ENCODE assay signal across 8 cellular contexts in the genomic region with DNA sequence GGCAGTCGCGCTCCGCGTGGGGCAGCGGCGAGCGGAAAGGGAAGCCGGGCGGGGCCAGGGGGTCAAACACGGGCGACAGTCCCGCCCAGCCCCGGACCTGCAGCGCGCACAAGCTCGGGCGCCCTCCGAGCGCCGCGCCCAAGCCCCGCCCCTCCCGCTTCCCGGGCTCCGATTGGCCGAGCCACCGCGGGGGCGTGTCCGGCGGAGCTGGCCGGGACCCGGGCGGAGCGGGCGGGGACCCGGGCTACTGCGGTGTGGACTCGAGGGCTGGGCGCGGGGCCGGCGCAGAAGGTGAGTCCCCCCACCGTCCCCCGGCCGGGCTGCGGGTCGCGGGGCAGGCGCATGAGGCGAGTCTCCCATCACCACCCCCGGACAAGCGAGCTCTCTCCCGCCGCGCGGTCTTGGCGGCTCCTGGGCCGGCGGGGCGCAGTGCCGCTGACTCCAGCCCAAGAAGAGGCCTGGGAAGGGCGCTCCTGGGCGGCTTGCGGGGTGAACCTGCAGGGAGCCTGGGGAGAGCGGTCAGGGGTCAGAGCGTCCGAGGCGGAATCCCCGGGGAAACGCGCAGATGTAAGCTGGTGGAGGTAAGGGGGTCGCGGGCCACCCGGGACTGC. TPM values are rescaled to one million over a fixed set of nuclear protein-coding genes. Genes with fewer than 3 reads are reported as not detected.
DNase-seq lines count a peak whose midpoint lies in the region; ATAC-seq, FAIRE-seq and TF ChIP-seq lines count a peak whose summit lies in the region.

Gene PLEKHF1, plus strand, starts transcription at position 247 of the 611 bp plus-strand sequence. CDS start 8,379 bp downstream, outside the sequence.

- no peaks in the 10 kb centered on the region for H3K9me3 ChIP-seq in MM.1S (replicated peaks; ENCODE audit: insufficient read depth, low read length)
- no peaks in the 10 kb centered on the region for H3K9me3 ChIP-seq in T-helper 17 cell (ENCODE audit: control insufficient read depth, low read length, poor library complexity, severe bottlenecking)
- H3K9me3 ChIP-seq in right atrium auricular region, result no peaks in the 10 kb centered on the region

- peak within 1 kb of the TSS; percentile 96 for H3K4me3 Mint-ChIP-seq in T-helper 17 cell

- peak; percentile 73 for ATAC-seq in T-helper 17 cell

- H3K4me1 ChIP-seq in MM.1S (ENCODE audit: low read length), result 0 out of 2 replicates have a peak, but pooled peaks cover 5% of the 10 kb centered on the region
- H3K4me1 ChIP-seq in right atrium auricular region, result peaks cover 0 to 76% of the 10 kb centered on the region in 2 donors

- H3K4me2 ChIP-seq in MM.1S (ENCODE audit: low read depth, low read length), result peak within 1 kb of the TSS; percentile 92

- FAIRE-seq in GM12891 (lab: Jason Lieb, UNC), result peak; percentile 85
- peak; percentile 94 for FAIRE-seq in urothelium cell line (lab: Jason Lieb, UNC)

- peak within 1 kb of the TSS; percentile 92 for H2AFZ ChIP-seq in MM.1S (ENCODE audit: low read length)

- H3K4me3 ChIP-seq in MM.1S (ENCODE audit: low read length), result peak within 1 kb of the TSS; percentile 96
- H3K4me3 ChIP-seq in right atrium auricular region, result peak within 1 kb of the TSS; percentile 87 to 89

- peaks cover 8% of the 10 kb centered on the region for H3K36me3 Mint-ChIP-seq in T-helper 17 cell (ENCODE audit: low read depth)

- H3K4me1 Mint-ChIP-seq in T-helper 17 cell, result peaks cover 41% of the 10 kb centered on the region

- peak within 1 kb of the TSS; percentile 72 for H3K9ac ChIP-seq in MM.1S (ENCODE audit: low read length)

- H3K9me2 ChIP-seq in MM.1S (replicated peaks; ENCODE audit: insufficient read depth, low read length), result no peaks in the 10 kb centered on the region

- peak within 1 kb of the TSS; percentile 98 for H3K27ac Mint-ChIP-seq in T-helper 17 cell

- peaks cover 5% of the 10 kb centered on the region; the same call in 1 of the 2 replicates for H3K79me2 ChIP-seq in MM.1S (ENCODE audit: low read length)

- H3K27ac ChIP-seq in MM.1S (ENCODE audit: low read length) (0 out of 2 replicates have a peak within 1 kb of the TSS, but pooled peaks have one; percentile 10), right atrium auricular region (peak within 1 kb of the TSS; percentile 94 to 96)

- TF ChIP-seq CTCF in MM.1S (IDR thresholded peaks at IDR 0.05; ENCODE audit: low read length), result peak; percentile 4
- no peak for TF ChIP-seq CTCF in right atrium auricular region (IDR thresholded peaks at IDR 0.05)

- H3K36me3 ChIP-seq in MM.1S (replicated peaks; ENCODE audit: insufficient read depth, low read length), result no peaks in the 10 kb centered on the region
- H3K36me3 ChIP-seq in right atrium auricular region, result peaks cover 4% of the 10 kb centered on the region

- H4K20me1 ChIP-seq in MM.1S (ENCODE audit: insufficient read depth, low read length), result no peaks in the 10 kb centered on the region

- peak; percentile 95 for DNase-seq in GM12891 (ENCODE audit: insufficient read length, low spot score)
- peak; percentile 71 for DNase-seq in HCEC 1CT
- peak; percentile 89 for DNase-seq in MM.1S
- peak; percentile 67 to 86 (median 81) for DNase-seq in T-helper 17 cell
- DNase-seq in amniotic stem cell (lab: John Stamatoyannopoulos, UW), result peak; percentile 26
- DNase-seq in right atrium auricular region (ENCODE audit: low spot score), result peak; percentile 92
- no peak for DNase-seq in pulmonary artery endothelial cell (ENCODE audit: low read depth, low spot score)
- peak; percentile 99 for DNase-seq in urothelium cell line (ENCODE audit: low spot score)

- no peak for TF ChIP-seq POLR2A in GM12891 (IDR thresholded peaks at IDR 0.05; ENCODE audit: low read depth, low read length)

- no peaks in the 10 kb centered on the region for H3F3A ChIP-seq in MM.1S (ENCODE audit: insufficient read depth, low read length)

- H3K27me3 ChIP-seq in MM.1S (replicated peaks; ENCODE audit: insufficient read depth, low read length), result peaks cover 14% of the 10 kb centered on the region
- H3K27me3 ChIP-seq in right atrium auricular region, result no peaks in the 10 kb centered on the region

- no peaks in the 10 kb centered on the region for H3K27me3 Mint-ChIP-seq in T-helper 17 cell

TF ChIP-seq in GM12891, 5 proteins besides CTCF, POLR2A, EP300 and RAD21:
- TF ChIP-seq POU2F2 (IDR thresholded peaks at IDR 0.05; ENCODE audit: low read depth, low read length) (no peak), PAX5 (IDR thresholded peaks at IDR 0.05; ENCODE audit: insufficient read depth, low read length, severe bottlenecking) (no peak), SPI1 (IDR thresholded peaks at IDR 0.05; ENCODE audit: low read depth, low read length) (no peak), TAF1 (IDR thresholded peaks at IDR 0.05; ENCODE audit: low read depth, low read length) (no peak), POLR2AphosphoS5 (IDR thresholded peaks at IDR 0.05; ENCODE audit: low read depth, low read length) (no peak)

RNA-seq across cellular contexts. Expression of gene PLEKHF1, which starts in this region (rescaled TPM):
- 5.1 TPM for polyA plus RNA-seq in GM12891 (2012; ENCODE audit: low read depth, missing spikeins)
- 10 to 100 TPM; 13.5 to 20.7 TPM for total RNA-seq in T-helper 17 cell
- total RNA-seq in right atrium auricular region, result 10 to 100 TPM; 32.4 to 86.3 TPM
- total RNA-seq in pulmonary artery endothelial cell, result 11.3 and 12.3 TPM in 2 replicates
